In the genomic region with DNA sequence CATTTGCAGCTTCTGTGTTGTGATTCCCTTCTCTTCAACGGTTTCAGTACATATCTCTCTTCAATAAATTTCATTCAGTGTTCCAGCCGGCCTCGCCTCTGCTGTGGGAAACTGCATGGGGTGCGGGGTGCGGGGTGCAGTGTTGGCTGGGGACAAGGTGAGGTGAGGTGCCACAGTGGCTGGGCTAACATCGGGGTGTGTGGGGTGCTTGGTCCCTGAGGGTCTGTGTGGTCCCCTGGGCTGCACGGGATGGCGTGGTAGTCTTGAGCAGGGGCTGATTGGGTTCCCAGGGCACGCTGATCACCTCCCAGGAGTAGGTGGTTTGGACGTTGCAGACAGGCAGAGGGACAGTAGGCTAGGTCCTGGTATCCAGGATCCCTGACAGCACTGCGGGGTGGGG, we compare ENCODE assay signal across 27 cellular contexts.
"Had no signal": no experiment of that assay in that cellular context is flagged by ENCODE, and none has a peak within 500 bp of the region (broad histone marks: within the 10 kb centered on the region; RNA-seq: fewer than 3 reads in every experiment).

No MANE protein-coding gene starts in this region.

- H3K36me3 Mint-ChIP-seq: activated CD4-positive, alpha-beta memory T cell treated with anti-CD3 and anti-CD28 coated beads for 36 hours had no signal

- H3K27me3 Mint-ChIP-seq: activated CD4-positive, alpha-beta memory T cell treated with anti-CD3 and anti-CD28 coated beads for 36 hours; activated CD4-positive, alpha-beta T cell treated with anti-CD3 and anti-CD28 coated beads, Interleukin-2, amount 10 ng/mL, durations not matched to agents 7 days and 5 days; activated T-helper 17 cell treated with anti-CD3 and anti-CD28 coated beads, Interleukin-2, amount 50 U/mL, for 72 hours had no signal

- H3K36me3 ChIP-seq: MG63 had no signal

- ATAC-seq: activated T-cell treated with anti-CD3 and anti-CD28 coated beads, Interleukin-2, amount 50 U/mL, for 4 hours; activated T-helper 17 cell treated with anti-CD3 and anti-CD28 coated beads, Interleukin-2, amount 50 U/mL, for 72 hours; body of pancreas; Panc1; Right ventricle myocardium inferior had no signal

- H3K4me1 Mint-ChIP-seq: activated CD4-positive, alpha-beta T cell treated with anti-CD3 and anti-CD28 coated beads, Interleukin-2, amount 10 ng/mL, durations not matched to agents 7 days and 5 days; activated T-helper 17 cell treated with anti-CD3 and anti-CD28 coated beads, Interleukin-2, amount 50 U/mL, for 72 hours had no signal

- H3K9me3 Mint-ChIP-seq: activated CD4-positive, alpha-beta memory T cell treated with anti-CD3 and anti-CD28 coated beads for 36 hours; activated CD4-positive, alpha-beta T cell treated with anti-CD3 and anti-CD28 coated beads, Interleukin-2, amount 10 ng/mL, durations not matched to agents 7 days and 5 days; activated naive CD4-positive, alpha-beta T cell treated with anti-CD3 and anti-CD28 coated beads for 36 hours; activated T-cell treated with anti-CD3 and anti-CD28 coated beads, Interleukin-2, amount 50 U/mL, for 4 hours; activated T-helper 17 cell treated with anti-CD3 and anti-CD28 coated beads, Interleukin-2, amount 50 U/mL, for 72 hours had no signal

- H3K27ac Mint-ChIP-seq: activated CD4-positive, alpha-beta memory T cell treated with anti-CD3 and anti-CD28 coated beads for 36 hours; activated CD4-positive, alpha-beta T cell treated with anti-CD3 and anti-CD28 coated beads, Interleukin-2, amount 10 ng/mL, durations not matched to agents 7 days and 5 days; activated naive CD4-positive, alpha-beta T cell treated with anti-CD3 and anti-CD28 coated beads for 36 hours; activated T-helper 17 cell treated with anti-CD3 and anti-CD28 coated beads, Interleukin-2, amount 50 U/mL, for 72 hours had no signal

- H3K27me3 ChIP-seq: body of pancreas, MG63 had no signal

- H3K27ac ChIP-seq: body of pancreas had no signal

- H3K4me3 ChIP-seq: body of pancreas, MG63, SK-N-MC had no signal

- H3K9me3 ChIP-seq: body of pancreas, MG63 had no signal

- H3K4me3 Mint-ChIP-seq: activated CD4-positive, alpha-beta memory T cell treated with anti-CD3 and anti-CD28 coated beads for 36 hours; activated CD4-positive, alpha-beta T cell treated with anti-CD3 and anti-CD28 coated beads, Interleukin-2, amount 10 ng/mL, durations not matched to agents 7 days and 5 days; activated naive CD4-positive, alpha-beta T cell treated with anti-CD3 and anti-CD28 coated beads for 36 hours; activated T-cell treated with anti-CD3 and anti-CD28 coated beads, Interleukin-2, amount 50 U/mL, for 4 hours; activated T-helper 17 cell treated with anti-CD3 and anti-CD28 coated beads, Interleukin-2, amount 50 U/mL, for 72 hours had no signal

- DNase-seq: activated CD4-positive, alpha-beta memory T cell treated with anti-CD3 and anti-CD28 coated beads for 36 hours; activated CD4-positive, alpha-beta T cell treated with anti-CD3 and anti-CD28 coated beads, Interleukin-2, amount 10 ng/mL, durations not matched to agents 7 days and 5 days; activated CD4-positive, CD25-positive, alpha-beta regulatory T cell treated with anti-CD3 and anti-CD28 coated beads, Interleukin-2, amount 50 U/mL, for 72 hours; activated CD8-positive, alpha-beta memory T cell treated with anti-CD3 and anti-CD28 coated beads for 24 hours; activated gamma-delta T cell; activated naive CD4-positive, alpha-beta T cell treated with anti-CD3 and anti-CD28 coated beads for 36 hours; activated T-cell treated with anti-CD3 and anti-CD28 coated beads, Interleukin-2, amount 50 U/mL, for 4 hours; body of pancreas; MG63; MV-4-11; NCI-H1092 treated with DMSO at 0.1 percent for 48 hours; NCI-H1417 treated with DMSO at 0.1 percent for 48 hours; NCI-H1694; NCI-H2029; NCI-H2107; NCI-H2171 treated with DMSO at 0.1 percent for 48 hours; NCI-H345; NCI-H510A; NCI-H69; NK-92 treated with Interleukin-12 subunit alpha and Interleukin-12 subunit beta, amount 100 ng/mL, for 24 hours; OCI-M1; RPMI8226; T-helper 1 cell had no signal

- H3K4me1 ChIP-seq: body of pancreas had no signal
